Comparison of ENCODE assay signal across 8 cellular contexts in genomic region chr17:42680331-42680808, GRCh38. TPM values are rescaled to one million over a fixed set of nuclear protein-coding genes. Genes with fewer than 3 reads are reported as not detected.
DNase-seq lines count a peak whose midpoint lies in the region; ATAC-seq, FAIRE-seq and TF ChIP-seq lines count a peak whose summit lies in the region.

No MANE protein-coding gene starts in this region.

- H3K27me3 ChIP-seq in lower lobe of right lung (ENCODE audit: low read depth), result peaks cover 11% of the 10 kb centered on the region

- H3K27ac ChIP-seq in 22Rv1, result peak overlapping the region; percentile 99
- peak overlapping the region; percentile 94 for H3K27ac ChIP-seq in lower lobe of right lung

- peak overlapping the region; percentile 95 for H3K4me3 ChIP-seq in lower lobe of right lung

- FAIRE-seq in GM19239 (lab: Jason Lieb, UNC), result peak; percentile 60

- no peak for ATAC-seq in lower lobe of right lung

- intact Hi-C loops in lower lobe of right lung (cut with DNase I), result no loop called here

- peaks cover 4% of the 10 kb centered on the region for H3K36me3 ChIP-seq in lower lobe of right lung

- TF ChIP-seq CTCF in 22Rv1 (IDR thresholded peaks at IDR 0.05) (no peak), lower lobe of right lung (IDR thresholded peaks at IDR 0.05) (no peak)

- H3K9me3 ChIP-seq in lower lobe of right lung, result no peaks in the 10 kb centered on the region

- H3K4me1 ChIP-seq in lower lobe of right lung, result peaks cover 72% of the 10 kb centered on the region

- DNase-seq in GM19239 (ENCODE audit: insufficient read length, low spot score) (no peak), amniotic epithelial cell (ENCODE audit: low read depth) (peak; percentile 61), lower lobe of right lung (no peak), GM03348 (ENCODE audit: low spot score) (no peak), superior temporal gyrus (ENCODE audit: extremely low spot score) (no peak), NCI-H1417 treated with DMSO at 0.1 percent for 48 hours (lab: John Stamatoyannopoulos, UW) (no peak)
- no peak for DNase-seq in activated naive CD4-positive, alpha-beta T cell treated with anti-CD3 and anti-CD28 coated beads, Interleukin-2, amount 50 U/mL, for 16 hours

RNA-seq across cellular contexts. Expression of gene CCR10, which starts 1.3 kb away (rescaled TPM):
- total RNA-seq in lower lobe of right lung, result 1.4 TPM

RNA-seq across cellular contexts. Expression of gene CNTNAP1, which starts 2.0 kb away (rescaled TPM):
- total RNA-seq in lower lobe of right lung, result 9.0 TPM

RNA-seq across cellular contexts. Expression of gene PLEKHH3, which starts 3.6 kb away (rescaled TPM):
- 18.3 TPM for total RNA-seq in lower lobe of right lung

RNA-seq across cellular contexts. Expression of gene TUBG2, which starts 21.3 kb away (rescaled TPM):
- 16.8 TPM for total RNA-seq in lower lobe of right lung
